In the genomic region with DNA sequence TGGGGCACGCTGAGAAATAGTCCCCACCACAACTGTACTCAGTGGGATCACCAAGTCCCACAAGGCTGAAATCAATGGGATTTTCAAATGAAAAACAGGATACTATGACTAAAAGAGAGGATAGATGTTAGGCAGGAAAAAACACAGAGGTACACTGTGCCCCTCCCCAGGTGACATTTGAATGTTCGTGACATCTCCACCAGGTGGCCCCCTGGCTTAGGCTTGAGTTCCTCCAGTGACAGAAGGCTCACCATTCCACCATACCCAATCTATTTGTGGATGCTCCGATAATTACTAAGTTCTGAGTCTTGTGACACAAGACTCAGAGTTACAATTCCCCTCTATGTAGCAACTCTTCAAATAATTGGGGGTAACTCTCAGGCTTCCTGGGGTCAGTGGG, we compare ENCODE assay signal across 1 cellular context.
TF ChIP-seq lines count a peak whose summit lies in the region.

No MANE protein-coding gene starts in this region.

TF ChIP-seq in H1, 55 proteins besides CTCF, POLR2A, EP300 and RAD21 (continued from another document):
- TF ChIP-seq, protein P1, sequence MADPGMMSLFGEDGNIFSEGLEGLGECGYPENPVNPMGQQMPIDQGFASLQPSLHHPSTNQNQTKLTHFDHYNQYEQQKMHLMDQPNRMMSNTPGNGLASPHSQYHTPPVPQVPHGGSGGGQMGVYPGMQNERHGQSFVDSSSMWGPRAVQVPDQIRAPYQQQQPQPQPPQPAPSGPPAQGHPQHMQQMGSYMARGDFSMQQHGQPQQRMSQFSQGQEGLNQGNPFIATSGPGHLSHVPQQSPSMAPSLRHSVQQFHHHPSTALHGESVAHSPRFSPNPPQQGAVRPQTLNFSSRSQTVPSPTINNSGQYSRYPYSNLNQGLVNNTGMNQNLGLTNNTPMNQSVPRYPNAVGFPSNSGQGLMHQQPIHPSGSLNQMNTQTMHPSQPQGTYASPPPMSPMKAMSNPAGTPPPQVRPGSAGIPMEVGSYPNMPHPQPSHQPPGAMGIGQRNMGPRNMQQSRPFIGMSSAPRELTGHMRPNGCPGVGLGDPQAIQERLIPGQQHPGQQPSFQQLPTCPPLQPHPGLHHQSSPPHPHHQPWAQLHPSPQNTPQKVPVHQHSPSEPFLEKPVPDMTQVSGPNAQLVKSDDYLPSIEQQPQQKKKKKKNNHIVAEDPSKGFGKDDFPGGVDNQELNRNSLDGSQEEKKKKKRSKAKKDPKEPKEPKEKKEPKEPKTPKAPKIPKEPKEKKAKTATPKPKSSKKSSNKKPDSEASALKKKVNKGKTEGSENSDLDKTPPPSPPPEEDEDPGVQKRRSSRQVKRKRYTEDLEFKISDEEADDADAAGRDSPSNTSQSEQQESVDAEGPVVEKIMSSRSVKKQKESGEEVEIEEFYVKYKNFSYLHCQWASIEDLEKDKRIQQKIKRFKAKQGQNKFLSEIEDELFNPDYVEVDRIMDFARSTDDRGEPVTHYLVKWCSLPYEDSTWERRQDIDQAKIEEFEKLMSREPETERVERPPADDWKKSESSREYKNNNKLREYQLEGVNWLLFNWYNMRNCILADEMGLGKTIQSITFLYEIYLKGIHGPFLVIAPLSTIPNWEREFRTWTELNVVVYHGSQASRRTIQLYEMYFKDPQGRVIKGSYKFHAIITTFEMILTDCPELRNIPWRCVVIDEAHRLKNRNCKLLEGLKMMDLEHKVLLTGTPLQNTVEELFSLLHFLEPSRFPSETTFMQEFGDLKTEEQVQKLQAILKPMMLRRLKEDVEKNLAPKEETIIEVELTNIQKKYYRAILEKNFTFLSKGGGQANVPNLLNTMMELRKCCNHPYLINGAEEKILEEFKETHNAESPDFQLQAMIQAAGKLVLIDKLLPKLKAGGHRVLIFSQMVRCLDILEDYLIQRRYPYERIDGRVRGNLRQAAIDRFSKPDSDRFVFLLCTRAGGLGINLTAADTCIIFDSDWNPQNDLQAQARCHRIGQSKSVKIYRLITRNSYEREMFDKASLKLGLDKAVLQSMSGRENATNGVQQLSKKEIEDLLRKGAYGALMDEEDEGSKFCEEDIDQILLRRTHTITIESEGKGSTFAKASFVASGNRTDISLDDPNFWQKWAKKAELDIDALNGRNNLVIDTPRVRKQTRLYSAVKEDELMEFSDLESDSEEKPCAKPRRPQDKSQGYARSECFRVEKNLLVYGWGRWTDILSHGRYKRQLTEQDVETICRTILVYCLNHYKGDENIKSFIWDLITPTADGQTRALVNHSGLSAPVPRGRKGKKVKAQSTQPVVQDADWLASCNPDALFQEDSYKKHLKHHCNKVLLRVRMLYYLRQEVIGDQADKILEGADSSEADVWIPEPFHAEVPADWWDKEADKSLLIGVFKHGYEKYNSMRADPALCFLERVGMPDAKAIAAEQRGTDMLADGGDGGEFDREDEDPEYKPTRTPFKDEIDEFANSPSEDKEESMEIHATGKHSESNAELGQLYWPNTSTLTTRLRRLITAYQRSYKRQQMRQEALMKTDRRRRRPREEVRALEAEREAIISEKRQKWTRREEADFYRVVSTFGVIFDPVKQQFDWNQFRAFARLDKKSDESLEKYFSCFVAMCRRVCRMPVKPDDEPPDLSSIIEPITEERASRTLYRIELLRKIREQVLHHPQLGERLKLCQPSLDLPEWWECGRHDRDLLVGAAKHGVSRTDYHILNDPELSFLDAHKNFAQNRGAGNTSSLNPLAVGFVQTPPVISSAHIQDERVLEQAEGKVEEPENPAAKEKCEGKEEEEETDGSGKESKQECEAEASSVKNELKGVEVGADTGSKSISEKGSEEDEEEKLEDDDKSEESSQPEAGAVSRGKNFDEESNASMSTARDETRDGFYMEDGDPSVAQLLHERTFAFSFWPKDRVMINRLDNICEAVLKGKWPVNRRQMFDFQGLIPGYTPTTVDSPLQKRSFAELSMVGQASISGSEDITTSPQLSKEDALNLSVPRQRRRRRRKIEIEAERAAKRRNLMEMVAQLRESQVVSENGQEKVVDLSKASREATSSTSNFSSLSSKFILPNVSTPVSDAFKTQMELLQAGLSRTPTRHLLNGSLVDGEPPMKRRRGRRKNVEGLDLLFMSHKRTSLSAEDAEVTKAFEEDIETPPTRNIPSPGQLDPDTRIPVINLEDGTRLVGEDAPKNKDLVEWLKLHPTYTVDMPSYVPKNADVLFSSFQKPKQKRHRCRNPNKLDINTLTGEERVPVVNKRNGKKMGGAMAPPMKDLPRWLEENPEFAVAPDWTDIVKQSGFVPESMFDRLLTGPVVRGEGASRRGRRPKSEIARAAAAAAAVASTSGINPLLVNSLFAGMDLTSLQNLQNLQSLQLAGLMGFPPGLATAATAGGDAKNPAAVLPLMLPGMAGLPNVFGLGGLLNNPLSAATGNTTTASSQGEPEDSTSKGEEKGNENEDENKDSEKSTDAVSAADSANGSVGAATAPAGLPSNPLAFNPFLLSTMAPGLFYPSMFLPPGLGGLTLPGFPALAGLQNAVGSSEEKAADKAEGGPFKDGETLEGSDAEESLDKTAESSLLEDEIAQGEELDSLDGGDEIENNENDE (IDR thresholded peaks at IDR 0.05; ENCODE audit: insufficient replicate concordance, low read length): no peak
- TF ChIP-seq SIN3A (conservative IDR thresholded peaks at IDR 0.05 in 1 of 2, IDR thresholded peaks at IDR 0.05 in 1 of 2; ENCODE audit: low read depth in 1 of 2, low read length in 2 of 2): no peak
